ENCODE assay signal across 1 cellular context in genomic region chr4:168699224-168699878, GRCh38.
TF ChIP-seq lines count a peak whose summit lies in the region.

No MANE protein-coding gene starts in this region.

TF ChIP-seq in HepG2, 621 proteins besides CTCF, POLR2A, EP300 and RAD21 (continued from another document and continues in another):
- no peak for TF ChIP-seq HMGXB3 (CRISPR knock-in tag; IDR thresholded peaks at IDR 0.05; ENCODE audit: borderline replicate concordance)
- no peak for TF ChIP-seq MYC (CRISPR knock-in tag; IDR thresholded peaks at IDR 0.05; ENCODE audit: borderline replicate concordance)
- TF ChIP-seq NR2F6 (IDR thresholded peaks at IDR 0.05): no peak
- TF ChIP-seq NR2F6 (CRISPR knock-in tag; IDR thresholded peaks at IDR 0.05): 0 out of 2 replicates have a peak, but pooled peaks have one; percentile 18
- peak; percentile 61; the same call in 1 of the 2 replicates for TF ChIP-seq KDM1A (CRISPR knock-in tag; IDR thresholded peaks at IDR 0.05)
- TF ChIP-seq SIX4 (CRISPR knock-in tag; IDR thresholded peaks at IDR 0.05): no peak
- peak; percentile 52; the same call in 1 of the 2 replicates for TF ChIP-seq ZNF460 (CRISPR knock-in tag; IDR thresholded peaks at IDR 0.05; ENCODE audit: borderline replicate concordance)
- TF ChIP-seq CBX2 (IDR thresholded peaks at IDR 0.05; ENCODE audit: low read depth, low read length): no peak
- no peak for TF ChIP-seq CBX2 (CRISPR knock-in tag; IDR thresholded peaks at IDR 0.05; ENCODE audit: low read depth)
- TF ChIP-seq ZNF234 (CRISPR knock-in tag; conservative IDR thresholded peaks at IDR 0.05): no peak
- peak; percentile 67; the same call in 1 of the 2 replicates for TF ChIP-seq SIX1 (CRISPR knock-in tag; IDR thresholded peaks at IDR 0.05; ENCODE audit: borderline replicate concordance)
- no peak for TF ChIP-seq ZNF468 (CRISPR knock-in tag; IDR thresholded peaks at IDR 0.05)
- no peak for TF ChIP-seq SP2 (CRISPR knock-in tag; IDR thresholded peaks at IDR 0.05)
- TF ChIP-seq RFX1 (IDR thresholded peaks at IDR 0.05): no peak
- TF ChIP-seq ZNF670 (CRISPR knock-in tag; IDR thresholded peaks at IDR 0.05; ENCODE audit: borderline replicate concordance): peak; percentile 65; the same call in 1 of the 2 replicates
- TF ChIP-seq ZNF253 (CRISPR knock-in tag; IDR thresholded peaks at IDR 0.05; ENCODE audit: borderline replicate concordance): no peak
- no peak for TF ChIP-seq ZNF263 (CRISPR knock-in tag; IDR thresholded peaks at IDR 0.05)
- no peak for TF ChIP-seq ZNF800 (CRISPR knock-in tag; IDR thresholded peaks at IDR 0.05)
- no peak for TF ChIP-seq PREB (CRISPR knock-in tag; IDR thresholded peaks at IDR 0.05)
- no peak for TF ChIP-seq SMARCE1 (IDR thresholded peaks at IDR 0.05; ENCODE audit: borderline replicate concordance)
- no peak for TF ChIP-seq MTF1 (CRISPR knock-in tag; IDR thresholded peaks at IDR 0.05)
- no peak for TF ChIP-seq GMEB2 (CRISPR knock-in tag; IDR thresholded peaks at IDR 0.05; ENCODE audit: low read depth)
- no peak for TF ChIP-seq ZNF530 (CRISPR knock-in tag; IDR thresholded peaks at IDR 0.05; ENCODE audit: low read depth)
- TF ChIP-seq PRDM15 (CRISPR knock-in tag; IDR thresholded peaks at IDR 0.05): no peak
- TF ChIP-seq ZNF891 (CRISPR knock-in tag; IDR thresholded peaks at IDR 0.05): no peak
- TF ChIP-seq ZNF20 (CRISPR knock-in tag; IDR thresholded peaks at IDR 0.05): no peak
- no peak for TF ChIP-seq MXI1 (IDR thresholded peaks at IDR 0.05; ENCODE audit: borderline replicate concordance, low read depth, low read length)
- no peak for TF ChIP-seq MED8 (CRISPR knock-in tag; IDR thresholded peaks at IDR 0.05; ENCODE audit: insufficient replicate concordance)
- no peak for TF ChIP-seq MBNL3 (CRISPR knock-in tag; conservative IDR thresholded peaks at IDR 0.05)
- TF ChIP-seq AGO1 (IDR thresholded peaks at IDR 0.05; ENCODE audit: low read depth, low read length, poor library complexity, severe bottlenecking): no peak
- TF ChIP-seq ZSCAN5A (CRISPR knock-in tag; IDR thresholded peaks at IDR 0.05; ENCODE audit: borderline replicate concordance): 0 out of 2 replicates have a peak, but pooled peaks have one; percentile 30
- TF ChIP-seq ZNF770 (CRISPR knock-in tag; IDR thresholded peaks at IDR 0.05): peak; percentile 99
- no peak for TF ChIP-seq ZKSCAN8 (CRISPR knock-in tag; IDR thresholded peaks at IDR 0.05; ENCODE audit: borderline replicate concordance)
- no peak for TF ChIP-seq ATF2 (CRISPR knock-in tag; IDR thresholded peaks at IDR 0.05)
- TF ChIP-seq U2AF2 (IDR thresholded peaks at IDR 0.05; ENCODE audit: low read depth, low read length): no peak
- TF ChIP-seq ZNF768 (CRISPR knock-in tag; IDR thresholded peaks at IDR 0.05): no peak
- no peak for TF ChIP-seq ZNF790 (CRISPR knock-in tag; IDR thresholded peaks at IDR 0.05; ENCODE audit: borderline replicate concordance)
- no peak for TF ChIP-seq HBP1 (CRISPR knock-in tag; IDR thresholded peaks at IDR 0.05; ENCODE audit: low read depth)
